8 cellular contexts compared by ENCODE assay signal in the genomic region with DNA sequence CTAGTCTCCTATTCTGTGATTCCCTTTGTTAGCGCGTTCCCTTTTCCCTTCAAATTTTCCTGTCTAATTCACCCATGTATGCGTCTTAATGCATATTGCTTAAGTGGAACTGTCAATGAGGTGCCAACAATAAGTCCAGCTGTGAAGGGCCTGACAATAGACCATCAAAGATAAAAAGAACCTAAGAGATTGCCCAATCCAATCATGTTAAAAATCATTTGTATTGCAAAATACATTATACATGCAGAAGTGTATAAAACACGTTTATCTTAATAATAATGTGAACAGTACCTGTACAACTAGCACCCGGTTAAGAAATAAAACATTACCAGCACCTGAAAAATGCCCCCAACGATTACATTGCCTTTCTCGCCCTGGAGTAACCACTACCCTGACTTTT. TPM values are rescaled to one million over a fixed set of nuclear protein-coding genes. Genes with fewer than 3 reads are reported as not detected.
A peak's percentile ranks its signal among the peaks of the same experiment; 100 is the strongest.
DNase-seq lines count a peak whose midpoint lies in the region; ATAC-seq, FAIRE-seq and TF ChIP-seq lines count a peak whose summit lies in the region.

No MANE protein-coding gene starts in this region.

- peak overlapping the region; percentile 81 for H2AFZ ChIP-seq in GM12878 (ENCODE audit: control insufficient read depth, low read depth, low read length)

- H3K27me3 ChIP-seq in GM12878 (replicated peaks in 1 of 2; ENCODE audit: control insufficient read depth in 2 of 2, insufficient read depth in 2 of 2, low read length in 1 of 2) (peaks cover 0 to 2% of the 10 kb centered on the region in 2 experiments; a peak in 1 of 4 replicates), lower lobe of right lung (ENCODE audit: low read depth) (no peaks in the 10 kb centered on the region), transverse colon (no peaks in the 10 kb centered on the region)

- no peak for TF ChIP-seq CTCF in GM12878 (IDR thresholded peaks at IDR 0.05 in 2 of 3, conservative IDR thresholded peaks at IDR 0.05 in 1 of 3; ENCODE audit: control insufficient read depth in 2 of 3, extremely low read depth in 1 of 3, insufficient read depth in 1 of 3, low read depth in 3 of 3, low read length in 3 of 3)
- no peak for TF ChIP-seq CTCF in lower lobe of right lung (IDR thresholded peaks at IDR 0.05)
- TF ChIP-seq CTCF in transverse colon (IDR thresholded peaks at IDR 0.05), result no peak

- H3K36me3 Mint-ChIP-seq in activated T-cell treated with anti-CD3 and anti-CD28 coated beads, Interleukin-2, amount 50 U/mL, for 72 hours (ENCODE audit: insufficient read depth in 2 of 2), result peaks cover 2 to 3% of the 10 kb centered on the region in 2 donors

- TF ChIP-seq POLR2A in GM12878 (IDR thresholded peaks at IDR 0.05; ENCODE audit: low read depth, low read length), result no peak
- no peak for TF ChIP-seq POLR2A in transverse colon (IDR thresholded peaks at IDR 0.05)

- H3K4me3 Mint-ChIP-seq in activated T-cell treated with anti-CD3 and anti-CD28 coated beads, Interleukin-2, amount 50 U/mL, for 72 hours, result peak overlapping the region; percentile 90 to 94

- FAIRE-seq in GM12878 (lab: Jason Lieb, UNC), result no peak

- no TSS peak for BruUV-seq in GM12878 (replicated peaks; lab: Mats Ljungman, UMichigan)

- peaks cover 13% of the 10 kb centered on the region for H3K27me3 Mint-ChIP-seq in activated T-cell treated with anti-CD3 and anti-CD28 coated beads, Interleukin-2, amount 50 U/mL, for 72 hours (ENCODE audit: low read depth)

- WGBS in GM12878 (ENCODE audit: insufficient coverage, insufficient replicate concordance, low lambda C conversion rate, missing lambda C conversion rate), result 79% methylated on average over 7 of the region's 7 CpGs
- WGBS in transverse colon (ENCODE audit: low coverage in 1 of 2), 2 donors, result 50 to 67% methylated on average over 7 of the region's 7 CpGs

- H3K36me3 ChIP-seq in GM12878 (ENCODE audit: control insufficient read depth in 2 of 2, insufficient read depth in 2 of 2, low read length in 1 of 2), result no peaks in the 10 kb centered on the region
- H3K36me3 ChIP-seq in lower lobe of right lung, result no peaks in the 10 kb centered on the region
- no peaks in the 10 kb centered on the region for H3K36me3 ChIP-seq in transverse colon

- ATAC-seq in activated T-cell treated with anti-CD3 and anti-CD28 coated beads, Interleukin-2, amount 50 U/mL, for 72 hours (replicated peaks in 1 of 2), result no peak
- ATAC-seq in GM12878, result no peak
- ATAC-seq in lower lobe of right lung, result no peak
- ATAC-seq in HG03039 (IDR thresholded peaks at IDR 0.05; ENCODE audit: unreplicated experiment), result no peak
- no peak for ATAC-seq in HG02678 (IDR thresholded peaks at IDR 0.05; ENCODE audit: unreplicated experiment)

- no peaks in the 10 kb centered on the region for H3K9me3 Mint-ChIP-seq in activated T-cell treated with anti-CD3 and anti-CD28 coated beads, Interleukin-2, amount 50 U/mL, for 72 hours

- TF ChIP-seq EP300 in GM12878 (IDR thresholded peaks at IDR 0.05; ENCODE audit: borderline replicate concordance in 1 of 2, control insufficient read depth in 1 of 2, low read depth in 2 of 2, low read length in 2 of 2), result no peak
- no peak for TF ChIP-seq EP300 in transverse colon (IDR thresholded peaks at IDR 0.05; ENCODE audit: low read depth)

- H3K79me2 ChIP-seq in GM12878 (ENCODE audit: control insufficient read depth, insufficient read depth, low read length), result no peaks in the 10 kb centered on the region

- SMC1A ChIA-PET in GM12878 (lab: Charles Lee; ENCODE audit: uncharacterized antibody, unreplicated experiment), result no interaction called here

- intact Hi-C loops in GM12878 (cut with micrococcal nuclease; ENCODE audit: unreplicated experiment), result no loop called here
- intact Hi-C loops in lower lobe of right lung (cut with DNase I), result no loop called here
- intact Hi-C loops in transverse colon (cut with DNase I; ENCODE audit: low total_unique reads), result no loop called here

- in situ Hi-C loops in GM12878 (cut with MboI) (no loop called here), transverse colon (cut with MboI; ENCODE audit: low pct_ligation_motif_present in 1 of 4, low pct_unique_long_range_greater_than_20kb in 1 of 4, low sequenced_read_pairs in 3 of 4) (no loop called here)

- POLR2A ChIA-PET in GM12878 (lab: Charles Lee), result no interaction called here

- H3K27ac ChIP-seq in GM12878 (ENCODE audit: control insufficient read depth, insufficient read depth) (no peak overlapping the region), lower lobe of right lung (peak overlapping the region; percentile 82), transverse colon (peak overlapping the region; percentile 87 to 95 (median 91))

- peak overlapping the region; percentile 60; the same call in 1 of the 2 replicates for H3K4me3 ChIP-seq in GM12878
- H3K4me3 ChIP-seq in lower lobe of right lung, result peak overlapping the region; percentile 75
- H3K4me3 ChIP-seq in transverse colon, result peak overlapping the region in 3 of 4 donors; percentile 76 to 80 (median 76)

- peak overlapping the region; percentile 86 for H3K4me2 ChIP-seq in GM12878 (ENCODE audit: control insufficient read depth, insufficient read depth)

- DNase-seq in activated T-cell treated with anti-CD3 and anti-CD28 coated beads, Interleukin-2, amount 50 U/mL, for 72 hours, result no peak
- DNase-seq in activated T-cell treated with anti-CD3 and anti-CD28 coated beads for 4 hours (no peak), GM12878 (ENCODE audit: low read depth, low spot score) (no peak), lower lobe of right lung (no peak), transverse colon (no peak)
- no peak for DNase-seq in activated CD4-positive, alpha-beta T cell treated with anti-CD3 and anti-CD28 coated beads, Interleukin-2, amount 50 U/mL, for 48 hours

- CTCF ChIA-PET in GM12878 (lab: Yijun Ruan, JAX), result interaction anchor here (1.1 kb wide), 1 partner anchor 26 kb away, joined by 7 read pairs; no protein-coding TSS in a partner anchor

- no peak for TF ChIP-seq RAD21 in GM12878 (IDR thresholded peaks at IDR 0.05; ENCODE audit: insufficient read depth, low read depth, low read length)

- no peak overlapping the region for H3K27ac Mint-ChIP-seq in activated T-cell treated with anti-CD3 and anti-CD28 coated beads, Interleukin-2, amount 50 U/mL, for 72 hours

- RAD21 ChIA-PET in GM12878 (lab: Charles Lee; ENCODE audit: unreplicated experiment), result no interaction called here

- no peak overlapping the region for H3K9ac ChIP-seq in GM12878 (ENCODE audit: control insufficient read depth, insufficient read depth, low read length)

- H3K4me1 Mint-ChIP-seq in activated T-cell treated with anti-CD3 and anti-CD28 coated beads, Interleukin-2, amount 50 U/mL, for 72 hours (ENCODE audit: low read depth), result peaks cover 29% of the 10 kb centered on the region

- H3K4me1 ChIP-seq in GM12878 (ENCODE audit: control insufficient read depth, insufficient read depth, low read length) (peaks cover 3% of the 10 kb centered on the region; the same call in 1 of the 2 replicates), lower lobe of right lung (peaks cover 33% of the 10 kb centered on the region), transverse colon (peaks cover 0 to 34% (median 21%) of the 10 kb centered on the region in 4 donors)

- H3K9me3 ChIP-seq in GM12878 (replicated peaks; ENCODE audit: control insufficient read depth, insufficient read depth, low read length) (no peaks in the 10 kb centered on the region; the same call in 2 of the 3 replicates), lower lobe of right lung (no peaks in the 10 kb centered on the region), transverse colon (no peaks in the 10 kb centered on the region)

- H4K20me1 ChIP-seq in GM12878 (ENCODE audit: control insufficient read depth, insufficient read depth), result no peaks in the 10 kb centered on the region

TF ChIP-seq in GM12878, 131 proteins besides CTCF, POLR2A, EP300 and RAD21 (continues in another document):
- TF ChIP-seq TCF12 (IDR thresholded peaks at IDR 0.05; ENCODE audit: low read depth, low read length) (no peak), FOXK2 (IDR thresholded peaks at IDR 0.05) (no peak), SUPT20H (IDR thresholded peaks at IDR 0.05; ENCODE audit: borderline replicate concordance, control insufficient read depth, low read depth, low read length) (no peak), TBL1XR1 (IDR thresholded peaks at IDR 0.05; ENCODE audit: low read depth, low read length) (no peak), NFXL1 (IDR thresholded peaks at IDR 0.05; ENCODE audit: borderline replicate concordance) (no peak), SIN3A (IDR thresholded peaks at IDR 0.05; ENCODE audit: low read depth, low read length) (no peak), BCL11A (IDR thresholded peaks at IDR 0.05; ENCODE audit: low read depth, low read length) (no peak)
- TF ChIP-seq, protein P1, sequence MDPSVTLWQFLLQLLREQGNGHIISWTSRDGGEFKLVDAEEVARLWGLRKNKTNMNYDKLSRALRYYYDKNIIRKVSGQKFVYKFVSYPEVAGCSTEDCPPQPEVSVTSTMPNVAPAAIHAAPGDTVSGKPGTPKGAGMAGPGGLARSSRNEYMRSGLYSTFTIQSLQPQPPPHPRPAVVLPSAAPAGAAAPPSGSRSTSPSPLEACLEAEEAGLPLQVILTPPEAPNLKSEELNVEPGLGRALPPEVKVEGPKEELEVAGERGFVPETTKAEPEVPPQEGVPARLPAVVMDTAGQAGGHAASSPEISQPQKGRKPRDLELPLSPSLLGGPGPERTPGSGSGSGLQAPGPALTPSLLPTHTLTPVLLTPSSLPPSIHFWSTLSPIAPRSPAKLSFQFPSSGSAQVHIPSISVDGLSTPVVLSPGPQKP (IDR thresholded peaks at IDR 0.05; ENCODE audit: low read depth, low read length), result no peak

RNA-seq across cellular contexts. Expression of a gene that starts 0.7 kb away (rescaled TPM):
- total RNA-seq in activated T-cell treated with anti-CD3 and anti-CD28 coated beads, Interleukin-2, amount 50 U/mL, for 72 hours, result 1 to 10 TPM; 3.4 to 5.7 TPM
- not detected in 2 replicates for total RNA-seq in GM12878 (2013; cell fraction: nucleolus; rRNA removed)
- total RNA-seq in GM12878 (2014; rRNA removed) (not detected in 2 replicates), GM12878 (2014; rRNA removed; fragmentation: Illumina TruSeq; extraction: Trizol) (not detected in 2 replicates), GM12878 (2021) (0.13 TPM in 1 of 2 replicates, not detected in the other), lower lobe of right lung (32.4 TPM), transverse colon (10 to 100 TPM in 3 of 4 donors, 1 to 10 TPM in 1; 8.2 to 16.5 (median 14.6) TPM)
- not detected for polyA plus RNA-seq in GM12878 (2011; ENCODE audit: low read depth)
- polyA plus RNA-seq in GM12878 (2011; rRNA removed) (0.14 and 0.29 TPM in 2 replicates), GM12878 (2014; fragmentation: Illumina TruSeq; extraction: Trizol) (not detected in 2 replicates), GM12878 (2014; fragmentation: Nextera tagmentation; extraction: Ambion mirVana) (not detected), GM12878 (2014; rRNA removed) (0.22 TPM in 1 of 2 replicates, not detected in the other), GM12878 (2016; fragmentation: Nextera tagmentation; extraction: Ambion mirVana) (not detected)
- polyA plus RNA-seq in GM12878 (2011; cell fraction: cytosol; rRNA removed), result 0.08 and 0.13 TPM in 2 replicates
- polyA plus RNA-seq in GM12878 (2011; cell fraction: nucleus; rRNA removed), result 0.25 TPM in 1 of 2 replicates, not detected in the other
- 0.04 and 0.11 TPM in 2 replicates for polyA plus RNA-seq in GM12878 (2012)
- polyA minus RNA-seq in GM12878 (2011; rRNA and poly(A)+ RNA removed), result 0.31 and 0.73 TPM in 2 replicates
- not detected in 2 replicates for polyA minus RNA-seq in GM12878 (2011; cell fraction: cytosol; rRNA and poly(A)+ RNA removed)
- 0.12 and 0.38 TPM in 2 replicates for polyA minus RNA-seq in GM12878 (2011; cell fraction: nucleus; rRNA and poly(A)+ RNA removed)
